ENCODE assay signal across 1 cellular context in genomic region chr1:156591432-156592157, GRCh38.
A peak's percentile ranks its signal among the peaks of the same experiment; 100 is the strongest.
TF ChIP-seq lines count a peak whose summit lies in the region.

Gene NAXE, plus strand, starts transcription at chr1:156591776. Its CDS starts 29 bp downstream, at chr1:156591805.

TF ChIP-seq in K562, 482 proteins besides CTCF, POLR2A, EP300 and RAD21 (continued from another document and continues in another):
- TF ChIP-seq HBP1 (CRISPR knock-in tag; IDR thresholded peaks at IDR 0.05) = 0 out of 2 replicates have a peak, but pooled peaks have one; percentile 41
- no peak for TF ChIP-seq SREBF2 (CRISPR knock-in tag; IDR thresholded peaks at IDR 0.05)
- TF ChIP-seq ETV5 (CRISPR knock-in tag; IDR thresholded peaks at IDR 0.05; ENCODE audit: low read depth) = peak; percentile 75; the same call in 1 of the 2 replicates
- no peak for TF ChIP-seq ZNF217 (CRISPR knock-in tag; IDR thresholded peaks at IDR 0.05)
- 0 out of 2 replicates have a peak, but pooled peaks have one; percentile 27 for TF ChIP-seq FOXP4 (CRISPR knock-in tag; IDR thresholded peaks at IDR 0.05; ENCODE audit: borderline replicate concordance)
- peak; percentile 66; the same call in 1 of the 2 replicates for TF ChIP-seq POLR2AphosphoS5 (IDR thresholded peaks at IDR 0.05; ENCODE audit: control insufficient read depth, insufficient read depth, low read depth, low read length)
- no peak for TF ChIP-seq ZNF586 (CRISPR knock-in tag; conservative IDR thresholded peaks at IDR 0.05)
- no peak for TF ChIP-seq MCM7 (IDR thresholded peaks at IDR 0.05)
- TF ChIP-seq PHF8 (IDR thresholded peaks at IDR 0.05; ENCODE audit: borderline replicate concordance, low read length) = peak; percentile 96; the same call in 1 of the 2 replicates
- 0 out of 2 replicates have a peak, but pooled peaks have one; percentile 0 for TF ChIP-seq SPI1 (IDR thresholded peaks at IDR 0.05; ENCODE audit: borderline replicate concordance, low read depth, low read length)
- TF ChIP-seq L3MBTL2 (IDR thresholded peaks at IDR 0.05) = peak; percentile 79
- 0 out of 2 replicates have a peak, but pooled peaks have one; percentile 70 for TF ChIP-seq GATAD2B (IDR thresholded peaks at IDR 0.05; ENCODE audit: borderline replicate concordance)
- TF ChIP-seq CBX3 (IDR thresholded peaks at IDR 0.05; ENCODE audit: borderline replicate concordance in 1 of 2, low read length in 2 of 2) = no peak
- TF ChIP-seq TSC22D4 (tag; IDR thresholded peaks at IDR 0.05) = no peak
- peak; percentile 40; the same call in 1 of the 2 replicates for TF ChIP-seq GABPB1 (CRISPR knock-in tag; IDR thresholded peaks at IDR 0.05)
- TF ChIP-seq GMEB1 (CRISPR knock-in tag; IDR thresholded peaks at IDR 0.05) = no peak
- peak; percentile 44 for TF ChIP-seq RBM22 (IDR thresholded peaks at IDR 0.05; ENCODE audit: low read depth, low read length, poor library complexity, severe bottlenecking)
- no peak for TF ChIP-seq SRF (CRISPR knock-in tag; IDR thresholded peaks at IDR 0.05)
- no peak; the same call in 1 of the 2 replicates for TF ChIP-seq ZNF143 (CRISPR knock-in tag; IDR thresholded peaks at IDR 0.05)
- peak; percentile 50 for TF ChIP-seq C11orf30 (IDR thresholded peaks at IDR 0.05; ENCODE audit: low read depth)
- no peak for TF ChIP-seq DDX20 (tag; IDR thresholded peaks at IDR 0.05; ENCODE audit: low read depth)
- peak in 2 of 3 experiments; percentile 24 for TF ChIP-seq YY1 (IDR thresholded peaks at IDR 0.05; ENCODE audit: borderline replicate concordance in 1 of 3, control insufficient read depth in 1 of 3, extremely low read depth in 1 of 3, insufficient read depth in 3 of 3, insufficient read length in 1 of 3, insufficient replicate concordance in 2 of 3, low read depth in 1 of 3, low read length in 2 of 3)
- peak; percentile 72; the same call in 1 of the 2 replicates for TF ChIP-seq MBD2 (IDR thresholded peaks at IDR 0.05; ENCODE audit: borderline replicate concordance, low read depth)
- peak; percentile 68; the same call in 1 of the 2 replicates for TF ChIP-seq NKRF (IDR thresholded peaks at IDR 0.05; ENCODE audit: borderline replicate concordance)
- TF ChIP-seq HCFC1 (IDR thresholded peaks at IDR 0.05; ENCODE audit: low read depth, low read length) = no peak
- peak; percentile 21; the same call in 1 of the 2 replicates for TF ChIP-seq LCOR (CRISPR knock-in tag; IDR thresholded peaks at IDR 0.05)
- no peak for TF ChIP-seq ZNF644 (tag; IDR thresholded peaks at IDR 0.05; ENCODE audit: low read depth)
- no peak for TF ChIP-seq ARID2 (IDR thresholded peaks at IDR 0.05)
- TF ChIP-seq POLR2H (tag; IDR thresholded peaks at IDR 0.05; ENCODE audit: low read depth) = peak; percentile 80
- TF ChIP-seq CTBP1 (IDR thresholded peaks at IDR 0.05; ENCODE audit: borderline replicate concordance) = peak; percentile 69; the same call in 1 of the 2 replicates
- TF ChIP-seq ZBTB11 (CRISPR knock-in tag; IDR thresholded peaks at IDR 0.05) = peak in 1 of 3 experiments; percentile 83; a peak in 2 of 6 replicates
- TF ChIP-seq FOXK2 (conservative IDR thresholded peaks at IDR 0.05 in 1 of 2, IDR thresholded peaks at IDR 0.05 in 1 of 2; ENCODE audit: low read depth in 2 of 2) = peak in 1 of 2 experiments; percentile 10; a peak in 2 of 4 replicates
- TF ChIP-seq EP400 (IDR thresholded peaks at IDR 0.05) = peak; percentile 75
- TF ChIP-seq NRF1 (conservative IDR thresholded peaks at IDR 0.05 in 1 of 2, IDR thresholded peaks at IDR 0.05 in 1 of 2) = peak; percentile 91 to 93
- TF ChIP-seq GTF2F1 (IDR thresholded peaks at IDR 0.05; ENCODE audit: low read depth, low read length) = 0 out of 2 replicates have a peak, but pooled peaks have one; percentile 55
- peak; percentile 87 for TF ChIP-seq SUPT5H (IDR thresholded peaks at IDR 0.05)
- TF ChIP-seq DPF2 (IDR thresholded peaks at IDR 0.05) = no peak; the same call in 1 of the 2 replicates
- TF ChIP-seq HEY1 (CRISPR knock-in tag; IDR thresholded peaks at IDR 0.05; ENCODE audit: borderline replicate concordance) = no peak
- TF ChIP-seq PTBP1 (IDR thresholded peaks at IDR 0.05; ENCODE audit: low read depth, low read length) = no peak
- TF ChIP-seq ZNF232 (CRISPR knock-in tag; IDR thresholded peaks at IDR 0.05) = no peak; the same call in 1 of the 2 replicates
- TF ChIP-seq PRDM10 (IDR thresholded peaks at IDR 0.05; ENCODE audit: partially characterized antibody) = no peak
- no peak for TF ChIP-seq ZNF518B (CRISPR knock-in tag; IDR thresholded peaks at IDR 0.05)
